ENCODE assay signal across 24 cellular contexts in genomic region chr7:37706807-37707206, GRCh38. TPM values are rescaled to one million over a fixed set of nuclear protein-coding genes. Genes with fewer than 3 reads are reported as not detected.
"Had no signal": no experiment of that assay in that cellular context is flagged by ENCODE, and none has a peak within 500 bp of the region (broad histone marks: within the 10 kb centered on the region; RNA-seq: fewer than 3 reads in every experiment).

No MANE protein-coding gene starts in this region.

- H3K36me3 Mint-ChIP-seq: neural progenitor cell; stimulated activated effector memory CD8-positive, alpha-beta T cell treated with anti-CD3 and anti-CD28 coated beads, Interleukin-12 subunit alpha, Interleukin-12 subunit beta, amount 100 ng/mL, for 72 hours; type B pancreatic cell had no signal

- H3K4me3 Mint-ChIP-seq: neural progenitor cell; stimulated activated effector memory CD8-positive, alpha-beta T cell treated with anti-CD3 and anti-CD28 coated beads, Interleukin-12 subunit alpha, Interleukin-12 subunit beta, amount 100 ng/mL, for 72 hours; type B pancreatic cell had no signal

- DNase-seq: activated CD4-positive, alpha-beta T cell treated with anti-CD3 and anti-CD28 coated beads, Interleukin-2, amount 50 U/mL, for 1 hour; activated CD4-positive, CD25-positive, alpha-beta regulatory T cell treated with anti-CD3 and anti-CD28 coated beads, Interleukin-2, amount 50 U/mL, for 72 hours; activated CD8-positive, alpha-beta memory T cell treated with anti-CD3 and anti-CD28 coated beads for 24 hours; activated CD8-positive, alpha-beta memory T cell treated with anti-CD3 and anti-CD28 coated beads, Interleukin-2, amount 50 U/mL, for 48 hours; activated effector memory CD4-positive, alpha-beta T cell treated with Interleukin-2 at 50 U/mL for 16 hours; activated naive CD4-positive, alpha-beta T cell treated with anti-CD3 and anti-CD28 coated beads, Interleukin-2, amount 50 U/mL, for 16 hours; activated T-cell treated with anti-CD3 and anti-CD28 coated beads, Interleukin-2, amount 50 U/mL, for 48 hours; aorta; erythroblast; head of caudate nucleus; kidney glomerular epithelial cell; left ventricle myocardium inferior; stimulated activated CD4-positive, alpha-beta T cell treated with anti-CD3 and anti-CD28 coated beads, Interleukin-4, amount 100 ng/mL, for 24 hours; stomach; T-helper 1 cell; T-helper 9 cell had no signal

- H3K9me3 Mint-ChIP-seq: neural progenitor cell; stimulated activated effector memory CD8-positive, alpha-beta T cell treated with anti-CD3 and anti-CD28 coated beads, Interleukin-12 subunit alpha, Interleukin-12 subunit beta, amount 100 ng/mL, for 72 hours; type B pancreatic cell had no signal

- H3K4me3 ChIP-seq: coronary artery, left ventricle myocardium inferior, neural progenitor cell, smooth muscle cell, stomach had no signal

- ATAC-seq: sciatic nerve; stimulated activated effector memory CD8-positive, alpha-beta T cell treated with anti-CD3 and anti-CD28 coated beads, Interleukin-12 subunit alpha, Interleukin-12 subunit beta, amount 100 ng/mL, for 72 hours had no signal

- H3K27ac Mint-ChIP-seq: neural progenitor cell; stimulated activated effector memory CD8-positive, alpha-beta T cell treated with anti-CD3 and anti-CD28 coated beads, Interleukin-12 subunit alpha, Interleukin-12 subunit beta, amount 100 ng/mL, for 72 hours; type B pancreatic cell had no signal

- H3K4me1 Mint-ChIP-seq: neural progenitor cell; stimulated activated effector memory CD8-positive, alpha-beta T cell treated with anti-CD3 and anti-CD28 coated beads, Interleukin-12 subunit alpha, Interleukin-12 subunit beta, amount 100 ng/mL, for 72 hours had no signal

RNA-seq across cellular contexts. Expression of gene GPR141, which starts 23.2 kb away (rescaled TPM):
- total RNA-seq: frontal cortex, myocyte had no signal
- polyA plus RNA-seq: smooth muscle cell had no signal
